In the genomic region with DNA sequence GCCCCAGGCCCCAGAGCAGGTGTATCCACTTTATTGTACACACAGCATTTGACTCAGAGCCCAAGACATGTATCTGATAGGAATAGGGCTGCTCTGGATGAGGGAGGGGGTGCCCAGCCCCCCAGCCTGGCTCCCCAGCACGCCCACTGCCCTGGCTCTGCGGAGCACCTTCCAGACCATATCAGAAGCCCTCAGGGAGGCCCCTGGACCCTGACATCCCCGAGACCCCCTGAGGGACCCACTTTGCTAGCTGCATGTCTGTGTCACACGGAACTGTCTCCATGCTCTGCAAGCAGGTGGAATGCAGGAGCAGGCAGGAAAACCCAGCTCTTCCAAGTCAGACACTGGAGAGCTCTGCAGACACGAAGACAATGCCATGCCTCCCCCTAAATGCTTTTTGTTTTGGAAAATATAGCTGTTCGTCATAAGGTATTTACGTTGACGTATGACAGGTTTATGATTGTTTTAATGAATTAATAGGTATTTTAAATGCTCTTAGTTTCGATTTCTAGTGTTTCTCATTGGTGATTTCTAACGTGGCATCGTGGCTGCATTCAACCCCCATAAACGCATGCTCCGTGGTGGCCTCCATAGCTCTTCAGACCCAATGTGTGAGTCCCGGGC, we compare ENCODE assay signal across 8 cellular contexts.
DNase-seq lines count a peak whose midpoint lies in the region; TF ChIP-seq lines count a peak whose summit lies in the region.

No MANE protein-coding gene starts in this region.

- no peak overlapping the region for H3K4me2 ChIP-seq in mesendoderm (ENCODE audit: low read length)

- peaks cover 27% of the 10 kb centered on the region for H3K4me1 Mint-ChIP-seq in T-helper 1 cell treated with Interleukin-12 subunit alpha and Interleukin-12 subunit beta and Interleukin-4 antibody, amounts not matched to agents 30 μg/mL and 1 μg/mL, for 36 hours (ENCODE audit: low read depth)
- H3K4me1 Mint-ChIP-seq in activated CD4-positive, alpha-beta memory T cell treated with anti-CD3 and anti-CD28 coated beads, Interleukin-2, amount 10 ng/mL, durations not matched to agents 7 days and 5 days: peaks cover 50% of the 10 kb centered on the region

- H3K79me1 ChIP-seq in mesendoderm (ENCODE audit: low read length): no peaks in the 10 kb centered on the region

- H2BK15ac ChIP-seq in mesendoderm (replicated peaks; ENCODE audit: low read depth): no peak overlapping the region

- no peak for TF ChIP-seq POLR2A in spleen (IDR thresholded peaks at IDR 0.05)

- no peak for TF ChIP-seq CTCF in spleen (IDR thresholded peaks at IDR 0.05 in 8 of 11, conservative IDR thresholded peaks at IDR 0.05 in 3 of 11)

- no peaks in the 10 kb centered on the region for H3K9me3 ChIP-seq in spleen

- H3K4ac ChIP-seq in mesendoderm (ENCODE audit: low read depth, low read length): no peak overlapping the region

- no peak overlapping the region for H2BK120ac ChIP-seq in mesendoderm (ENCODE audit: low read depth, low read length)

- 47 to 56% (median 51%) methylated on average over 14 of the region's 14 CpGs for WGBS in spleen, 5 donors
- WGBS in mesendoderm (ENCODE audit: extremely low coverage, insufficient coverage, low lambda C conversion rate): 100% methylated on average over 3 of the region's 14 CpGs

- no peak overlapping the region for H3K18ac ChIP-seq in mesendoderm (ENCODE audit: low read length)

- H4K5ac ChIP-seq in mesendoderm (ENCODE audit: low read length): no peak overlapping the region

- peaks cover 5% of the 10 kb centered on the region for H3K36me3 Mint-ChIP-seq in T-helper 1 cell treated with Interleukin-12 subunit alpha and Interleukin-12 subunit beta and Interleukin-4 antibody, amounts not matched to agents 30 μg/mL and 1 μg/mL, for 36 hours (ENCODE audit: low read depth)
- peaks cover 9% of the 10 kb centered on the region for H3K36me3 Mint-ChIP-seq in activated CD4-positive, alpha-beta memory T cell treated with anti-CD3 and anti-CD28 coated beads, Interleukin-2, amount 10 ng/mL, durations not matched to agents 7 days and 5 days (ENCODE audit: low read depth)

- H3K4me1 ChIP-seq in spleen (peaks cover 0 to 28% (median 15%) of the 10 kb centered on the region in 6 donors), mesendoderm (ENCODE audit: control insufficient read depth, low read depth, low read length) (peaks cover 1% of the 10 kb centered on the region)

- no peaks in the 10 kb centered on the region for H3K79me2 ChIP-seq in mesendoderm (ENCODE audit: control insufficient read depth, insufficient read depth, low read length)

- peak overlapping the region; percentile 82 for H3K4me3 Mint-ChIP-seq in T-helper 1 cell treated with Interleukin-12 subunit alpha and Interleukin-12 subunit beta and Interleukin-4 antibody, amounts not matched to agents 30 μg/mL and 1 μg/mL, for 36 hours
- peak overlapping the region; percentile 88 for H3K4me3 Mint-ChIP-seq in activated CD4-positive, alpha-beta memory T cell treated with anti-CD3 and anti-CD28 coated beads, Interleukin-2, amount 10 ng/mL, durations not matched to agents 7 days and 5 days

- no peak overlapping the region for H2BK5ac ChIP-seq in mesendoderm (ENCODE audit: low read length)

- H3K27ac Mint-ChIP-seq in T-helper 1 cell treated with Interleukin-12 subunit alpha and Interleukin-12 subunit beta and Interleukin-4 antibody, amounts not matched to agents 30 μg/mL and 1 μg/mL, for 36 hours: peak overlapping the region; percentile 97
- peak overlapping the region; percentile 99 for H3K27ac Mint-ChIP-seq in activated CD4-positive, alpha-beta memory T cell treated with anti-CD3 and anti-CD28 coated beads, Interleukin-2, amount 10 ng/mL, durations not matched to agents 7 days and 5 days

- no peaks in the 10 kb centered on the region for H3K27me3 Mint-ChIP-seq in T-helper 1 cell treated with Interleukin-12 subunit alpha and Interleukin-12 subunit beta and Interleukin-4 antibody, amounts not matched to agents 30 μg/mL and 1 μg/mL, for 36 hours (ENCODE audit: low read depth)
- no peaks in the 10 kb centered on the region for H3K27me3 Mint-ChIP-seq in activated CD4-positive, alpha-beta memory T cell treated with anti-CD3 and anti-CD28 coated beads, Interleukin-2, amount 10 ng/mL, durations not matched to agents 7 days and 5 days

- H3K9me3 Mint-ChIP-seq in T-helper 1 cell treated with Interleukin-12 subunit alpha and Interleukin-12 subunit beta and Interleukin-4 antibody, amounts not matched to agents 30 μg/mL and 1 μg/mL, for 36 hours: peaks cover 4% of the 10 kb centered on the region
- peaks cover 5% of the 10 kb centered on the region for H3K9me3 Mint-ChIP-seq in activated CD4-positive, alpha-beta memory T cell treated with anti-CD3 and anti-CD28 coated beads, Interleukin-2, amount 10 ng/mL, durations not matched to agents 7 days and 5 days

- DNase-seq in T-helper 1 cell (no peak), kidney glomerular epithelial cell (lab: John Stamatoyannopoulos, UW) (peak; percentile 46), spleen (peak; percentile 83), DMS114 treated with DMSO at 0.1 percent for 48 hours (lab: John Stamatoyannopoulos, UW; ENCODE audit: unreplicated experiment) (no peak), mesendoderm (no peak), pons (ENCODE audit: low spot score) (no peak)
- DNase-seq in activated CD4-positive, alpha-beta memory T cell treated with anti-CD3 and anti-CD28 coated beads, Interleukin-2, amount 10 ng/mL, durations not matched to agents 7 days and 5 days: no peak

- H3K56ac ChIP-seq in mesendoderm (ENCODE audit: low read length): no peak overlapping the region

- peak overlapping the region; percentile 72 to 97 (median 90) for H3K27ac ChIP-seq in spleen
- H3K27ac ChIP-seq in mesendoderm (ENCODE audit: low read depth, low read length): no peak overlapping the region

- no peaks in the 10 kb centered on the region for H3K27me3 ChIP-seq in spleen (replicated peaks in 1 of 7)
- H3K27me3 ChIP-seq in mesendoderm (ENCODE audit: insufficient read depth, low read length, poor library complexity): no peaks in the 10 kb centered on the region

- H3K4me3 ChIP-seq in spleen: peak overlapping the region in 7 of 8 donors; percentile 34 to 70 (median 42)
- H3K4me3 ChIP-seq in mesendoderm (ENCODE audit: low read length): no peak overlapping the region

- POLR2A ChIA-PET in activated CD4-positive, alpha-beta memory T cell treated with anti-CD3 and anti-CD28 coated beads, Interleukin-2, amount 10 ng/mL, durations not matched to agents 7 days and 5 days (lab: Charles Lee): interaction anchor here (0.7 to 9.9 kb wide), 15 partner anchors 9 to 277 kb away, joined by 3 to 305 read pairs (median 4); a partner anchor contains a TSS

- H3K9ac ChIP-seq in mesendoderm (ENCODE audit: low read length): no peak overlapping the region

- intact Hi-C loops in spleen (cut with DNase I; ENCODE audit: low total_unique reads): loop anchor here (5.0 kb wide), 2 partner anchors 92 to 278 kb away; a partner anchor contains a TSS

- CTCF ChIA-PET in activated CD4-positive, alpha-beta memory T cell treated with anti-CD3 and anti-CD28 coated beads, Interleukin-2, amount 10 ng/mL, durations not matched to agents 7 days and 5 days (lab: Charles Lee): interaction anchor here (0.8 to 4.4 kb wide), 7 partner anchors 8 to 140 kb away, joined by 3 to 58 read pairs (median 3); a partner anchor contains a TSS

- H2AK5ac ChIP-seq in mesendoderm (ENCODE audit: low read length): no peak overlapping the region

- H3K23ac ChIP-seq in mesendoderm (ENCODE audit: low read length): no peak overlapping the region

- H3K36me3 ChIP-seq in spleen: no peaks in the 10 kb centered on the region
- no peaks in the 10 kb centered on the region for H3K36me3 ChIP-seq in mesendoderm (ENCODE audit: control insufficient read depth, insufficient read depth, low read length)

- H4K8ac ChIP-seq in mesendoderm (ENCODE audit: low read depth, low read length): no peak overlapping the region

Comparison
In these comparisons a context has a peak if more than half of its experiments do, and no peak if none do; other contexts are left out.
1. DNase-seq: peak in kidney glomerular epithelial cell (single experiment) and spleen (single experiment); none in T-helper 1 cell (0 of 5), activated CD4-positive, alpha-beta memory T cell treated with anti-CD3 and anti-CD28 coated beads, Interleukin-2, amount 10 ng/mL, durations not matched to agents 7 days and 5 days (single experiment), DMS114 treated with DMSO at 0.1 percent for 48 hours (single experiment), mesendoderm (single experiment) and pons (single experiment).